In genomic region chr7:32893722-32894121, GRCh38 we compare ENCODE assay signal across 11 cellular contexts. TPM values are rescaled to one million over a fixed set of nuclear protein-coding genes. Genes with fewer than 3 reads are reported as not detected.
A peak's percentile ranks its signal among the peaks of the same experiment; 100 is the strongest.
DNase-seq lines count a peak whose midpoint lies in the region; ATAC-seq and TF ChIP-seq lines count a peak whose summit lies in the region.
"Had no signal": no experiment of that assay in that cellular context is flagged by ENCODE, and none has a peak within 500 bp of the region (broad histone marks: within the 10 kb centered on the region; RNA-seq: fewer than 3 reads in every experiment).

No MANE protein-coding gene starts in this region.

- H3K36me3 Mint-ChIP-seq in CD4-positive, alpha-beta T cell (ENCODE audit: low read depth) = peaks cover 23% of the 10 kb centered on the region
- H3K36me3 Mint-ChIP-seq in central memory CD8-positive, alpha-beta T cell (ENCODE audit: insufficient read depth) = peaks cover 25% of the 10 kb centered on the region

- H3K27ac ChIP-seq in CD4-positive, alpha-beta T cell (ENCODE audit: low read depth, low read length) = peak overlapping the region; percentile 99
- peak overlapping the region; percentile 97; the same call in 1 of the 2 replicates for H3K27ac ChIP-seq in KMS-11

- peaks cover 37% of the 10 kb centered on the region for H3K4me1 Mint-ChIP-seq in CD4-positive, alpha-beta T cell (ENCODE audit: low read depth)
- H3K4me1 Mint-ChIP-seq in central memory CD8-positive, alpha-beta T cell = peaks cover 30% of the 10 kb centered on the region

- peak overlapping the region; percentile 91 for H3K4me3 Mint-ChIP-seq in CD4-positive, alpha-beta T cell
- H3K4me3 Mint-ChIP-seq in central memory CD8-positive, alpha-beta T cell = no peak overlapping the region

- H3K27me3 ChIP-seq in CD4-positive, alpha-beta T cell (ENCODE audit: control insufficient read depth, insufficient read depth, low read length) = no peaks in the 10 kb centered on the region
- no peaks in the 10 kb centered on the region for H3K27me3 ChIP-seq in KMS-11 (ENCODE audit: insufficient read depth, low read depth)
- no peaks in the 10 kb centered on the region for H3K27me3 ChIP-seq in neuron (ENCODE audit: insufficient read depth, low read length)
- H3K27me3 ChIP-seq: thyroid gland had no signal

- no peak for ATAC-seq in CD4-positive, alpha-beta T cell (ENCODE audit: poor library complexity)
- ATAC-seq in central memory CD8-positive, alpha-beta T cell (replicated peaks; ENCODE audit: extremely low read depth, poor library complexity, severe bottlenecking) = no peak
- ATAC-seq in GM18867 (IDR thresholded peaks at IDR 0.05; ENCODE audit: unreplicated experiment) (no peak), GM18870 (IDR thresholded peaks at IDR 0.05; ENCODE audit: unreplicated experiment) (no peak)

- H3K36me3 ChIP-seq in KMS-11 (ENCODE audit: insufficient read depth) (no peaks in the 10 kb centered on the region), neuron (ENCODE audit: insufficient read depth, low read length) (no peaks in the 10 kb centered on the region)
- H3K36me3 ChIP-seq: thyroid gland had no signal

- CTCF ChIA-PET in CD4-positive, alpha-beta T cell (lab: Charles Lee) = interaction anchor here (1.0 to 2.4 kb wide), 4 partner anchors 12 to 214 kb away, joined by 3 to 8 read pairs (median 6); no protein-coding TSS in a partner anchor

- H3K27ac Mint-ChIP-seq in CD4-positive, alpha-beta T cell = peak overlapping the region; percentile 97
- peak overlapping the region; percentile 97 for H3K27ac Mint-ChIP-seq in central memory CD8-positive, alpha-beta T cell (ENCODE audit: low read depth)

- DNase-seq in CD4-positive, alpha-beta T cell = no peak
- no peak for DNase-seq in central memory CD8-positive, alpha-beta T cell (ENCODE audit: low spot score in 2 of 2)
- DNase-seq in NCI-H1694 (lab: John Stamatoyannopoulos, UW) = no peak
- DNase-seq: H7, Karpas-422, occipital lobe, thyroid gland had no signal

- H3K4me2 ChIP-seq in KMS-11 = peak overlapping the region; percentile 74; the same call in 1 of the 2 replicates

- no peaks in the 10 kb centered on the region for H3K9me3 Mint-ChIP-seq in CD4-positive, alpha-beta T cell
- H3K9me3 Mint-ChIP-seq in central memory CD8-positive, alpha-beta T cell = no peaks in the 10 kb centered on the region

- H3K9ac ChIP-seq in KMS-11 = no peak overlapping the region

- H2AFZ ChIP-seq in KMS-11 (ENCODE audit: low read depth) (peak overlapping the region; percentile 41; the same call in 1 of the 2 replicates), neuron (ENCODE audit: low read depth, low read length) (peak overlapping the region; percentile 74)

- no peaks in the 10 kb centered on the region for H3K27me3 Mint-ChIP-seq in CD4-positive, alpha-beta T cell
- no peaks in the 10 kb centered on the region for H3K27me3 Mint-ChIP-seq in central memory CD8-positive, alpha-beta T cell

- intact Hi-C loops in CD4-positive, alpha-beta T cell (cut with DNase I, micrococcal nuclease) = loop anchor here (2.0 to 5.0 kb wide), 6 partner anchors 49 to 401 kb away; partner anchors contain the start of genes LSM5 (in 2 of the 2), BBS9 (in 1 of the 2), NT5C3A (in 1 of the 2) and RP9 (in 1 of the 2)

- 0 out of 2 replicates have a peak, but pooled peaks cover under 1% of the 10 kb centered on the region for H4K20me1 ChIP-seq in KMS-11 (ENCODE audit: insufficient read depth)

- TF ChIP-seq CTCF in CD4-positive, alpha-beta T cell (IDR thresholded peaks at IDR 0.05) = no peak
- TF ChIP-seq CTCF in KMS-11 (conservative IDR thresholded peaks at IDR 0.05; ENCODE audit: low read depth, low read length) = no peak

- H3K4me3 ChIP-seq in KMS-11 (IDR thresholded peaks at IDR 0.05; ENCODE audit: insufficient read depth, low read depth, low read length) (no peak overlapping the region), neuron (ENCODE audit: low read length) (no peak overlapping the region)
- H3K4me3 ChIP-seq: thyroid gland had no signal

- POLR2A ChIA-PET in CD4-positive, alpha-beta T cell (lab: Charles Lee) = interaction anchor here (1.0 to 6.3 kb wide), 5 partner anchors 10 to 184 kb away, joined by 3 to 113 read pairs (median 55); partner anchors contain the start of gene NT5C3A

- no peaks in the 10 kb centered on the region for H3K9me3 ChIP-seq in CD4-positive, alpha-beta T cell (ENCODE audit: control insufficient read depth, low read length)
- H3K9me3 ChIP-seq in neuron (ENCODE audit: low read length) = no peaks in the 10 kb centered on the region
- H3K9me3 ChIP-seq: thyroid gland had no signal

- H3K4me1 ChIP-seq in KMS-11 (ENCODE audit: low read depth, poor library complexity, severe bottlenecking) (peaks cover 27% of the 10 kb centered on the region), neuron (ENCODE audit: insufficient read depth, low read length) (peaks cover 25% of the 10 kb centered on the region)

- peaks cover 22% of the 10 kb centered on the region for H3K79me2 ChIP-seq in KMS-11 (ENCODE audit: insufficient read depth, low read depth)

RNA-seq across cellular contexts. Expression of gene KBTBD2, which starts 2.2 kb away (rescaled TPM):
- 10 to 100 TPM; 92.3 to 93.9 TPM for total RNA-seq in CD4-positive, alpha-beta T cell
